In genomic region chr4:26030260-26030667, GRCh38 we compare ENCODE assay signal across 27 cellular contexts.
DNase-seq lines count a peak whose midpoint lies in the region; ATAC-seq, FAIRE-seq and TF ChIP-seq lines count a peak whose summit lies in the region.
"Had no signal": no experiment of that assay in that cellular context is flagged by ENCODE, and none has a peak within 500 bp of the region (broad histone marks: within the 10 kb centered on the region; RNA-seq: fewer than 3 reads in every experiment).

No MANE protein-coding gene starts in this region.

- peaks cover 17% of the 10 kb centered on the region for H3K36me3 Mint-ChIP-seq in GM23338 (ENCODE audit: low read depth)
- H3K36me3 Mint-ChIP-seq: naive thymus-derived CD4-positive, alpha-beta T cell had no signal

- TF ChIP-seq CTCF in A549 (IDR thresholded peaks at IDR 0.05) (no peak), GM23338 (conservative IDR thresholded peaks at IDR 0.05; ENCODE audit: low read depth in 2 of 2) (no peak)

- POLR2A ChIA-PET in A549 (lab: Yijun Ruan, JAX): interaction anchor here (1.7 kb wide), 1 partner anchor 289 kb away, joined by 3 read pairs; no protein-coding TSS in a partner anchor

- no peaks in the 10 kb centered on the region for H3K4me1 ChIP-seq in A549
- peaks cover 24% of the 10 kb centered on the region for H3K4me1 ChIP-seq in GM23338 (ENCODE audit: insufficient read depth)
- H3K4me1 ChIP-seq: psoas muscle had no signal

- no peaks in the 10 kb centered on the region for H4K20me1 ChIP-seq in GM23338 (replicated peaks; ENCODE audit: insufficient read depth)

- H3K27me3 ChIP-seq in GM23338 (ENCODE audit: insufficient read depth): no peaks in the 10 kb centered on the region
- H3K27me3 ChIP-seq: hepatocyte, tibial artery had no signal

- no peak for TF ChIP-seq RAD21 in A549 (conservative IDR thresholded peaks at IDR 0.05 in 1 of 2, IDR thresholded peaks at IDR 0.05 in 1 of 2)

- DNase-seq in A549 (ENCODE audit: low read depth in 1 of 2, low spot score in 1 of 2) (no peak), GM23338 (ENCODE audit: low spot score) (peak; percentile 98), astrocyte of the hippocampus (ENCODE audit: low read depth, low spot score) (peak; percentile 7), iPS-NIHi11 (ENCODE audit: low spot score) (peak; percentile 77), NCI-H510A treated with DMSO at 0.1 percent for 48 hours (lab: John Stamatoyannopoulos, UW) (no peak), amniotic stem cell (lab: John Stamatoyannopoulos, UW) (no peak), pons (ENCODE audit: low spot score) (no peak)
- DNase-seq: activated effector memory CD4-positive, alpha-beta T cell treated with Interleukin-2 at 50 U/mL for 16 hours; DMS153; foreskin melanocyte; left cardiac atrium; naive thymus-derived CD4-positive, alpha-beta T cell; NCI-H1417; NCI-H2107; psoas muscle; SK-N-SH; stimulated activated CD4-positive, alpha-beta T cell treated with anti-CD3 and anti-CD28 coated beads, Interleukin-1b, Interleukin-23, amount 100 ng/mL, for 48 hours; stimulated activated naive CD4-positive, alpha-beta T cell treated with Interleukin-2 at 50 U/mL for 16 hours; T1000; tibial artery had no signal

- ATAC-seq in A549 (no peak), GM23338 (peak; percentile 69), GM19452 (IDR thresholded peaks at IDR 0.05; ENCODE audit: unreplicated experiment) (no peak)
- ATAC-seq: activated CD4-positive, CD25-positive, alpha-beta regulatory T cell treated with anti-CD3 and anti-CD28 coated beads, Interleukin-2, amount 50 U/mL, for 24 hours; naive thymus-derived CD4-positive, alpha-beta T cell; psoas muscle had no signal

- no peak overlapping the region for H2AFZ ChIP-seq in GM23338
- H2AFZ ChIP-seq: hepatocyte had no signal

- H3K27ac ChIP-seq in A549 (no peak overlapping the region), GM23338 (ENCODE audit: low read depth) (peak overlapping the region; percentile 99)
- H3K27ac ChIP-seq: cardiac muscle cell, epithelial cell of prostate, psoas muscle, RWPE1, tibial artery had no signal

- H3K9me3 Mint-ChIP-seq in GM23338: peaks cover 12% of the 10 kb centered on the region
- H3K9me3 Mint-ChIP-seq: IgD-negative memory B cell; naive thymus-derived CD4-positive, alpha-beta T cell had no signal

- TF ChIP-seq EP300 in A549 (IDR thresholded peaks at IDR 0.05): no peak

- no peaks in the 10 kb centered on the region; the same call in 1 of the 2 replicates for H3K79me2 ChIP-seq in GM23338 (replicated peaks; ENCODE audit: insufficient read depth)
- H3K79me2 ChIP-seq: hepatocyte had no signal

- H3K27me3 Mint-ChIP-seq in GM23338 (ENCODE audit: insufficient read depth, low read depth, poor library complexity): peaks cover 10% of the 10 kb centered on the region

- no peak for TF ChIP-seq POLR2A in A549 (IDR thresholded peaks at IDR 0.05; ENCODE audit: low read length)

- H3K36me3 ChIP-seq in GM23338 (ENCODE audit: insufficient read depth): no peaks in the 10 kb centered on the region
- H3K36me3 ChIP-seq: cardiac muscle cell, tibial artery had no signal

- H3K9me2 ChIP-seq in GM23338 (ENCODE audit: insufficient read depth): 0 out of 2 replicates have a peak, but pooled peaks cover 2% of the 10 kb centered on the region
- H3K9me2 ChIP-seq: SK-N-SH had no signal

- H3K4me3 Mint-ChIP-seq in GM23338: peak overlapping the region; percentile 64
- H3K4me3 Mint-ChIP-seq: naive thymus-derived CD4-positive, alpha-beta T cell had no signal

- H3K27ac Mint-ChIP-seq in GM23338: peak overlapping the region; percentile 96
- H3K27ac Mint-ChIP-seq: IgD-negative memory B cell; naive thymus-derived CD4-positive, alpha-beta T cell had no signal

- H3K9me3 ChIP-seq in A549: no peaks in the 10 kb centered on the region
- H3K9me3 ChIP-seq: psoas muscle, SK-N-SH, tibial artery had no signal

- FAIRE-seq in A549 (lab: Jason Lieb, UNC): no peak

- 70% methylated on average over 5 of the region's 5 CpGs for WGBS in A549 (ENCODE audit: missing lambda C conversion rate)

- CTCF ChIA-PET in A549 (lab: Yijun Ruan, JAX): interaction anchor here (1.2 kb wide), 1 partner anchor 295 kb away, joined by 6 read pairs; no protein-coding TSS in a partner anchor

- H3K4me2 ChIP-seq in A549 (no peak overlapping the region), GM23338 (peak overlapping the region; percentile 93; the same call in 1 of the 2 replicates)
- H3K4me2 ChIP-seq: hepatocyte, SK-N-SH had no signal

- H3K4me3 ChIP-seq in A549: no peak overlapping the region
- H3K4me3 ChIP-seq in GM23338: peak overlapping the region; percentile 74; the same call in 1 of the 2 replicates
- H3K4me3 ChIP-seq: cardiac muscle cell, hepatocyte, psoas muscle, tibial artery had no signal

- H3K4me1 Mint-ChIP-seq in GM23338: peaks cover 37% of the 10 kb centered on the region

- peaks cover 22% of the 10 kb centered on the region for H3F3A ChIP-seq in GM23338 (replicated peaks; ENCODE audit: low read depth)

TF ChIP-seq in A549, 52 proteins besides CTCF, POLR2A, EP300 and RAD21:
- TF ChIP-seq HMGXB4 (CRISPR knock-in tag; IDR thresholded peaks at IDR 0.05; ENCODE audit: borderline replicate concordance): no peak
- TF ChIP-seq SMC3 (IDR thresholded peaks at IDR 0.05): no peak
- TF ChIP-seq MAFK (IDR thresholded peaks at IDR 0.05; ENCODE audit: partially characterized antibody): peak; percentile 5
- no peak for TF ChIP-seq RNF2 (IDR thresholded peaks at IDR 0.05; ENCODE audit: borderline replicate concordance, low read depth)

TF ChIP-seq in GM23338, 12 proteins besides CTCF, POLR2A, EP300 and RAD21 (continues in another document):
- TF ChIP-seq NANOG (IDR thresholded peaks at IDR 0.05; ENCODE audit: borderline replicate concordance) (peak; percentile 82), CREB1 (CRISPR knock-in tag; IDR thresholded peaks at IDR 0.05; ENCODE audit: low read depth) (peak; percentile 18; the same call in 1 of the 2 replicates), ZNF462 (CRISPR knock-in tag; IDR thresholded peaks at IDR 0.05) (peak; percentile 21; the same call in 1 of the 2 replicates), POLR2AphosphoS5 (IDR thresholded peaks at IDR 0.05; ENCODE audit: low read depth) (peak; percentile 39; the same call in 1 of the 2 replicates), EZH2phosphoT487 (IDR thresholded peaks at IDR 0.05; ENCODE audit: unreplicated experiment) (no peak)

Comparison
In these comparisons a context has a peak if more than half of its experiments do, and no peak if none do; other contexts are left out.
1. DNase-seq: peak in GM23338 (single experiment), astrocyte of the hippocampus (single experiment) and iPS-NIHi11 (single experiment); none in A549 (0 of 2), NCI-H510A treated with DMSO at 0.1 percent for 48 hours (single experiment), amniotic stem cell (single experiment) and pons (single experiment).